ENCODE assay signal across 1 cellular context in genomic region chr20:13934992-13935894, GRCh38.
TF ChIP-seq lines count a peak whose summit lies in the region.

No MANE protein-coding gene starts in this region.

TF ChIP-seq in HepG2, 621 proteins besides CTCF, POLR2A, EP300 and RAD21 (continued from another document):
- no peak for TF ChIP-seq ZNF503 (CRISPR knock-in tag; IDR thresholded peaks at IDR 0.05)
- TF ChIP-seq MTERF4 (CRISPR knock-in tag; IDR thresholded peaks at IDR 0.05), result no peak
- TF ChIP-seq CAMTA2 (CRISPR knock-in tag; IDR thresholded peaks at IDR 0.05; ENCODE audit: borderline replicate concordance), result no peak
- no peak for TF ChIP-seq MBNL3 (CRISPR knock-in tag; conservative IDR thresholded peaks at IDR 0.05)
- TF ChIP-seq TP53 (CRISPR knock-in tag; conservative IDR thresholded peaks at IDR 0.05), result no peak
- TF ChIP-seq ZNF460 (CRISPR knock-in tag; IDR thresholded peaks at IDR 0.05; ENCODE audit: borderline replicate concordance), result no peak
- no peak for TF ChIP-seq ZFP82 (CRISPR knock-in tag; IDR thresholded peaks at IDR 0.05; ENCODE audit: borderline replicate concordance)
- no peak for TF ChIP-seq MAZ (IDR thresholded peaks at IDR 0.05; ENCODE audit: borderline replicate concordance, low read depth, low read length)
- TF ChIP-seq MAZ (CRISPR knock-in tag; IDR thresholded peaks at IDR 0.05; ENCODE audit: low read depth), result no peak
